ENCODE assay signal across 9 cellular contexts in genomic region chr10:110016037-110016436, GRCh38. TPM values are rescaled to one million over a fixed set of nuclear protein-coding genes. Genes with fewer than 3 reads are reported as not detected.
DNase-seq lines count a peak whose midpoint lies in the region; ATAC-seq and TF ChIP-seq lines count a peak whose summit lies in the region.
"Had no signal": no experiment of that assay in that cellular context is flagged by ENCODE, and none has a peak within 500 bp of the region (broad histone marks: within the 10 kb centered on the region; RNA-seq: fewer than 3 reads in every experiment).

No MANE protein-coding gene starts in this region.

- H3K27ac ChIP-seq in esophagus squamous epithelium: peak overlapping the region in 1 of 4 donors; percentile 4

- intact Hi-C loops in esophagus squamous epithelium (cut with DNase I): no loop called here

- no peak overlapping the region for H3K4me3 ChIP-seq in MG63
- H3K4me3 ChIP-seq in esophagus squamous epithelium: no peak overlapping the region

- TF ChIP-seq CTCF in esophagus squamous epithelium (IDR thresholded peaks at IDR 0.05): peak in 3 of 6 experiments; percentile 18 to 36 (median 33)

- DNase-seq in EH (ENCODE audit: low read depth) (peak; percentile 50), MG63 (peak; percentile 3), esophagus squamous epithelium (lab: John Stamatoyannopoulos, UW) (no peak), HuH-7 (ENCODE audit: low spot score) (no peak)
- no peak for DNase-seq in effector memory CD8-positive, alpha-beta T cell
- no peak for DNase-seq in natural killer cell treated with Interleukin-12 subunit alpha and Interleukin-12 subunit beta and Interleukin-15 and Interleukin-18, amount 100 ng/mL, for 72 hours (ENCODE audit: low spot score)
- DNase-seq: activated CD8-positive, alpha-beta memory T cell treated with anti-CD3 and anti-CD28 coated beads, Interleukin-2, amount 50 U/mL, for 4 hours had no signal

- no peaks in the 10 kb centered on the region; the same call in 1 of the 2 replicates for H3K36me3 ChIP-seq in MG63
- H3K36me3 ChIP-seq in esophagus squamous epithelium: no peaks in the 10 kb centered on the region

- peaks cover 45 to 61% of the 10 kb centered on the region in 2 donors for H3K4me1 Mint-ChIP-seq in effector memory CD8-positive, alpha-beta T cell (ENCODE audit: low read depth in 2 of 2)
- H3K4me1 Mint-ChIP-seq in natural killer cell treated with Interleukin-12 subunit alpha and Interleukin-12 subunit beta and Interleukin-15 and Interleukin-18, amount 100 ng/mL, for 72 hours (ENCODE audit: low read depth in 2 of 2): peaks cover 45 to 68% of the 10 kb centered on the region in 2 donors

- H3K9me3 ChIP-seq in MG63 (no peaks in the 10 kb centered on the region), esophagus squamous epithelium (no peaks in the 10 kb centered on the region)

- ATAC-seq in effector memory CD8-positive, alpha-beta T cell (replicated peaks): no peak
- no peak for ATAC-seq in natural killer cell treated with Interleukin-12 subunit alpha and Interleukin-12 subunit beta and Interleukin-15 and Interleukin-18, amount 100 ng/mL, for 72 hours
- ATAC-seq in GM19455 (IDR thresholded peaks at IDR 0.05; ENCODE audit: unreplicated experiment) (no peak), GM21447 (IDR thresholded peaks at IDR 0.05; ENCODE audit: unreplicated experiment) (no peak)

- TF ChIP-seq POLR2A in esophagus squamous epithelium (IDR thresholded peaks at IDR 0.05): no peak

- H3K4me3 Mint-ChIP-seq in effector memory CD8-positive, alpha-beta T cell: peak overlapping the region; percentile 5 to 20
- H3K4me3 Mint-ChIP-seq in natural killer cell treated with Interleukin-12 subunit alpha and Interleukin-12 subunit beta and Interleukin-15 and Interleukin-18, amount 100 ng/mL, for 72 hours: peak overlapping the region; percentile 18

- H3K9me3 Mint-ChIP-seq in effector memory CD8-positive, alpha-beta T cell: no peaks in the 10 kb centered on the region
- no peaks in the 10 kb centered on the region for H3K9me3 Mint-ChIP-seq in natural killer cell treated with Interleukin-12 subunit alpha and Interleukin-12 subunit beta and Interleukin-15 and Interleukin-18, amount 100 ng/mL, for 72 hours

- H3K27me3 ChIP-seq in MG63: no peaks in the 10 kb centered on the region
- H3K27me3 ChIP-seq in esophagus squamous epithelium: no peaks in the 10 kb centered on the region

- peaks cover 5% of the 10 kb centered on the region for H3K36me3 Mint-ChIP-seq in effector memory CD8-positive, alpha-beta T cell (ENCODE audit: insufficient read depth)
- no peaks in the 10 kb centered on the region for H3K36me3 Mint-ChIP-seq in natural killer cell treated with Interleukin-12 subunit alpha and Interleukin-12 subunit beta and Interleukin-15 and Interleukin-18, amount 100 ng/mL, for 72 hours

- no peaks in the 10 kb centered on the region for H3K27me3 Mint-ChIP-seq in effector memory CD8-positive, alpha-beta T cell
- no peaks in the 10 kb centered on the region for H3K27me3 Mint-ChIP-seq in natural killer cell treated with Interleukin-12 subunit alpha and Interleukin-12 subunit beta and Interleukin-15 and Interleukin-18, amount 100 ng/mL, for 72 hours

- H3K4me1 ChIP-seq in esophagus squamous epithelium: peaks cover 0 to 63% (median 10%) of the 10 kb centered on the region in 3 donors

- peak overlapping the region; percentile 79 to 84 for H3K27ac Mint-ChIP-seq in effector memory CD8-positive, alpha-beta T cell
- H3K27ac Mint-ChIP-seq in natural killer cell treated with Interleukin-12 subunit alpha and Interleukin-12 subunit beta and Interleukin-15 and Interleukin-18, amount 100 ng/mL, for 72 hours: peak overlapping the region in 1 of 2 donors; percentile 86

RNA-seq across cellular contexts. Expression of gene ADD3, which starts 8.3 kb away (rescaled TPM):
- total RNA-seq in MG63 (2014; rRNA removed; shearing (Covaris generic); ENCODE audit: low replicate concordance): 14.1 and 40.2 TPM in 2 replicates
- total RNA-seq in natural killer cell treated with Interleukin-12 subunit alpha and Interleukin-12 subunit beta and Interleukin-15 and Interleukin-18, amount 100 ng/mL, for 72 hours: 10 to 100 TPM; 44.0 to 81.5 TPM
- 100 to 1,000 TPM in 3 of 4 donors, 10 to 100 TPM in 1; 52.5 to 214 (median 145) TPM for total RNA-seq in esophagus squamous epithelium

Comparison
In these comparisons a context has a peak if more than half of its experiments do, and no peak if none do; other contexts are left out.
1. DNase-seq: peak in EH (single experiment) and MG63 (single experiment); none in effector memory CD8-positive, alpha-beta T cell (0 of 3), natural killer cell treated with Interleukin-12 subunit alpha and Interleukin-12 subunit beta and Interleukin-15 and Interleukin-18, amount 100 ng/mL, for 72 hours (single experiment), esophagus squamous epithelium (single experiment) and HuH-7 (single experiment).